Comparison of ENCODE assay signal across 15 cellular contexts in genomic region chr5:109388407-109388806, GRCh38. TPM values are rescaled to one million over a fixed set of nuclear protein-coding genes. Genes with fewer than 3 reads are reported as not detected.
DNase-seq lines count a peak whose midpoint lies in the region; ATAC-seq and TF ChIP-seq lines count a peak whose summit lies in the region.
"Had no signal": no experiment of that assay in that cellular context is flagged by ENCODE, and none has a peak within 500 bp of the region (broad histone marks: within the 10 kb centered on the region; RNA-seq: fewer than 3 reads in every experiment).

No MANE protein-coding gene starts in this region.

- 91% methylated on average over 2 of the region's 2 CpGs; no CpG with 5 or more reads in 1 of the 2 experiments for WGBS in endodermal cell (ENCODE audit: insufficient coverage in 1 of 2, insufficient read length in 1 of 2), 2 experiments

- H3K9me3 ChIP-seq in endodermal cell (ENCODE audit: control insufficient read depth, low read length) (no peaks in the 10 kb centered on the region), osteoblast (ENCODE audit: low read depth, low read length) (no peaks in the 10 kb centered on the region)
- H3K9me3 ChIP-seq: upper lobe of right lung had no signal

- H3K27ac Mint-ChIP-seq in activated naive CD8-positive, alpha-beta T cell: peak overlapping the region; percentile 16
- H3K27ac Mint-ChIP-seq in activated naive CD8-positive, alpha-beta T cell treated with anti-CD3 and anti-CD28 coated beads, Interleukin-2, amount 50 U/mL, for 24 hours: no peak overlapping the region
- peak overlapping the region; percentile 27 for H3K27ac Mint-ChIP-seq in endodermal cell
- H3K27ac Mint-ChIP-seq: T-helper 1 cell treated with Interleukin-12 subunit alpha and Interleukin-12 subunit beta and Interleukin-4 antibody, amounts not matched to agents 30 μg/mL and 1 μg/mL, for 36 hours had no signal

- peaks cover 87% of the 10 kb centered on the region for H3K4me1 Mint-ChIP-seq in activated naive CD8-positive, alpha-beta T cell (ENCODE audit: low read depth)
- H3K4me1 Mint-ChIP-seq in activated naive CD8-positive, alpha-beta T cell treated with anti-CD3 and anti-CD28 coated beads, Interleukin-2, amount 50 U/mL, for 24 hours: peaks cover 66% of the 10 kb centered on the region
- peaks cover 12% of the 10 kb centered on the region for H3K4me1 Mint-ChIP-seq in endodermal cell

- H3K4me1 ChIP-seq in endodermal cell (ENCODE audit: control insufficient read depth, insufficient read depth, low read length) (no peaks in the 10 kb centered on the region), osteoblast (ENCODE audit: insufficient read depth, low read length) (peaks cover 20% of the 10 kb centered on the region)

- H3K4me3 Mint-ChIP-seq in activated naive CD8-positive, alpha-beta T cell: peak overlapping the region; percentile 33
- H3K4me3 Mint-ChIP-seq in activated naive CD8-positive, alpha-beta T cell treated with anti-CD3 and anti-CD28 coated beads, Interleukin-2, amount 50 U/mL, for 24 hours: no peak overlapping the region
- no peak overlapping the region for H3K4me3 Mint-ChIP-seq in endodermal cell
- H3K4me3 Mint-ChIP-seq: T-helper 1 cell treated with Interleukin-12 subunit alpha and Interleukin-12 subunit beta and Interleukin-4 antibody, amounts not matched to agents 30 μg/mL and 1 μg/mL, for 36 hours had no signal

- no peak overlapping the region for H3K4me3 ChIP-seq in endodermal cell (ENCODE audit: low read length)
- no peak overlapping the region for H3K4me3 ChIP-seq in osteoblast (ENCODE audit: insufficient read depth, low read length)
- H3K4me3 ChIP-seq: MG63, upper lobe of right lung had no signal

- H3K4me2 ChIP-seq in osteoblast (ENCODE audit: insufficient read depth, low read length): peak overlapping the region; percentile 11

- H2AFZ ChIP-seq in osteoblast (ENCODE audit: low read length): no peak overlapping the region

- no peak overlapping the region for H3K9ac ChIP-seq in endodermal cell (ENCODE audit: extremely low read depth, low read length, poor library complexity, severe bottlenecking)

- H3K9me3 Mint-ChIP-seq in activated naive CD8-positive, alpha-beta T cell (ENCODE audit: low read depth): no peaks in the 10 kb centered on the region
- peaks cover 9% of the 10 kb centered on the region for H3K9me3 Mint-ChIP-seq in activated naive CD8-positive, alpha-beta T cell treated with anti-CD3 and anti-CD28 coated beads, Interleukin-2, amount 50 U/mL, for 24 hours
- H3K9me3 Mint-ChIP-seq in endodermal cell: no peaks in the 10 kb centered on the region
- H3K9me3 Mint-ChIP-seq: T-helper 1 cell treated with Interleukin-12 subunit alpha and Interleukin-12 subunit beta and Interleukin-4 antibody, amounts not matched to agents 30 μg/mL and 1 μg/mL, for 36 hours had no signal

- H3K27me3 ChIP-seq in endodermal cell (ENCODE audit: control insufficient read depth, insufficient read depth, low read length, poor library complexity, severe bottlenecking): no peaks in the 10 kb centered on the region
- H3K27me3 ChIP-seq in osteoblast (ENCODE audit: insufficient read depth, low read length): no peaks in the 10 kb centered on the region
- H3K27me3 ChIP-seq: MG63, upper lobe of right lung had no signal

- no peak for ATAC-seq in activated naive CD8-positive, alpha-beta T cell treated with anti-CD3 and anti-CD28 coated beads, Interleukin-2, amount 50 U/mL, for 24 hours
- no peak for ATAC-seq in HG03378 (IDR thresholded peaks at IDR 0.05; ENCODE audit: unreplicated experiment)
- ATAC-seq: upper lobe of right lung had no signal

- peaks cover 59% of the 10 kb centered on the region for H4K20me1 ChIP-seq in osteoblast (ENCODE audit: insufficient read depth, low read length)

- H3K36me3 Mint-ChIP-seq in activated naive CD8-positive, alpha-beta T cell: peaks cover 7% of the 10 kb centered on the region
- H3K36me3 Mint-ChIP-seq in activated naive CD8-positive, alpha-beta T cell treated with anti-CD3 and anti-CD28 coated beads, Interleukin-2, amount 50 U/mL, for 24 hours (ENCODE audit: low read depth): peaks cover 31% of the 10 kb centered on the region
- H3K36me3 Mint-ChIP-seq in endodermal cell (ENCODE audit: low read depth): peaks cover 9% of the 10 kb centered on the region

- H3K36me3 ChIP-seq in endodermal cell (ENCODE audit: control insufficient read depth, insufficient read depth, low read length) (peaks cover 10% of the 10 kb centered on the region), osteoblast (ENCODE audit: insufficient read depth, low read length) (peaks cover 7% of the 10 kb centered on the region)
- H3K36me3 ChIP-seq: upper lobe of right lung had no signal

- peaks cover 100% of the 10 kb centered on the region for H3K79me2 ChIP-seq in osteoblast (ENCODE audit: insufficient read depth, low read length)

- no peak overlapping the region for H3K27ac ChIP-seq in endodermal cell (ENCODE audit: low read depth, low read length)
- no peak overlapping the region for H3K27ac ChIP-seq in osteoblast (ENCODE audit: low read depth, low read length)
- H3K27ac ChIP-seq: upper lobe of right lung had no signal

- H3K27me3 Mint-ChIP-seq in activated naive CD8-positive, alpha-beta T cell: no peaks in the 10 kb centered on the region
- H3K27me3 Mint-ChIP-seq in activated naive CD8-positive, alpha-beta T cell treated with anti-CD3 and anti-CD28 coated beads, Interleukin-2, amount 50 U/mL, for 24 hours: no peaks in the 10 kb centered on the region
- no peaks in the 10 kb centered on the region for H3K27me3 Mint-ChIP-seq in endodermal cell (ENCODE audit: insufficient read depth)

- no peak for DNase-seq in activated naive CD8-positive, alpha-beta T cell treated with anti-CD3 and anti-CD28 coated beads, Interleukin-2, amount 50 U/mL, for 24 hours
- peak; percentile 31 for DNase-seq in RPMI7951 (ENCODE audit: low read depth)
- DNase-seq in endodermal cell: no peak
- DNase-seq in osteoblast (ENCODE audit: insufficient read length, low spot score, missing footprints): no peak
- DNase-seq in Ammon's horn (ENCODE audit: low spot score): no peak
- no peak for DNase-seq in NCI-H2227 treated with DMSO at 0.1 percent for 48 hours (lab: John Stamatoyannopoulos, UW)
- DNase-seq: activated effector memory CD4-positive, alpha-beta T cell treated with Interleukin-2 at 50 U/mL for 16 hours; DMS79 treated with DMSO at 0.1 percent for 48 hours; GOT3; MG63; stimulated activated CD4-positive, alpha-beta T cell treated with anti-CD3 and anti-CD28 coated beads, Interleukin-1b, Interleukin-23, amount 100 ng/mL, for 48 hours; upper lobe of right lung had no signal

- TF ChIP-seq CTCF in endodermal cell (conservative IDR thresholded peaks at IDR 0.05): no peak
- no peak for TF ChIP-seq CTCF in osteoblast (IDR thresholded peaks at IDR 0.05; ENCODE audit: extremely low read depth, low read depth, low read length)

RNA-seq across cellular contexts. Expression of gene PJA2, which starts 21.4 kb away (rescaled TPM):
- 50.0 and 55.8 TPM in 2 replicates for total RNA-seq in RPMI7951 (2014; rRNA removed; shearing (Covaris generic))
- total RNA-seq in endodermal cell: 10 to 100 TPM; 61.9 to 64.7 TPM
- polyA plus RNA-seq in endodermal cell (2013, experiment 1 of 2): 80.1 TPM
- polyA plus RNA-seq in endodermal cell (2013, experiment 2 of 2): 78.0 TPM
- 84.0 and 101 TPM in 2 replicates for total RNA-seq in osteoblast
